8 cellular contexts compared by ENCODE assay signal in genomic region chr6:158999669-159000403, GRCh38. TPM values are rescaled to one million over a fixed set of nuclear protein-coding genes. Genes with fewer than 3 reads are reported as not detected.
DNase-seq lines count a peak whose midpoint lies in the region; ATAC-seq, FAIRE-seq and TF ChIP-seq lines count a peak whose summit lies in the region.

TSS of gene RSPH3 (minus strand) at chr6:159000202. CDS start at chr6:158999550, 652 bp downstream.

- H3K9me3 Mint-ChIP-seq in type B pancreatic cell = no peaks in the 10 kb centered on the region

- peaks cover 0 to 10% of the 10 kb centered on the region in 2 donors for H3K4me1 ChIP-seq in adrenal gland (replicated peaks in 1 of 2)
- peaks cover 4 to 42% (median 9%) of the 10 kb centered on the region in 9 donors for H3K4me1 ChIP-seq in heart right ventricle

- H3K36me3 ChIP-seq in adrenal gland (replicated peaks in 1 of 2) (no peaks in the 10 kb centered on the region), heart right ventricle (no peaks in the 10 kb centered on the region)

- DNase-seq in GM12891 (ENCODE audit: insufficient read length, low spot score) = peak; percentile 93
- peak; percentile 95 for DNase-seq in NCI-H1417 treated with DMSO at 0.1 percent for 48 hours (lab: John Stamatoyannopoulos, UW)
- DNase-seq in SW 1271 (lab: John Stamatoyannopoulos, UW) = peak; percentile 91 to 94
- DNase-seq in adrenal gland = peak; percentile 96 to 99 (median 98)
- peak; percentile 90 to 92 for DNase-seq in heart right ventricle
- DNase-seq in pons (ENCODE audit: low spot score) = peak; percentile 81
- peak; percentile 96 for DNase-seq in type B pancreatic cell (ENCODE audit: extremely low spot score, unreplicated experiment)

- intact Hi-C loops in adrenal gland (cut with DNase I) (loop anchor here in 1 of 2 donors (10.0 kb wide), 1 partner anchor 135 kb away; no protein-coding TSS in a partner anchor), heart right ventricle (cut with DNase I) (loop anchor here in 6 of 10 donors (10.0 kb wide), 2 partner anchors 105 to 135 kb away; no protein-coding TSS in a partner anchor)

- H3K27ac ChIP-seq in adrenal gland (peak within 1 kb of the TSS; percentile 56 to 92 (median 88)), heart right ventricle (peak within 1 kb of the TSS; percentile 19 to 90 (median 82))

- H3K27me3 ChIP-seq in adrenal gland (no peaks in the 10 kb centered on the region), heart right ventricle (no peaks in the 10 kb centered on the region)

- H3K9me3 ChIP-seq in adrenal gland (replicated peaks in 1 of 3) (no peaks in the 10 kb centered on the region), heart right ventricle (no peaks in the 10 kb centered on the region)

- H3K27ac Mint-ChIP-seq in type B pancreatic cell = peak within 1 kb of the TSS; percentile 99

- H3K4me3 ChIP-seq in adrenal gland (peak within 1 kb of the TSS; percentile 0 to 69 (median 48)), heart right ventricle (peak within 1 kb of the TSS; percentile 51 to 90 (median 74))

- TF ChIP-seq POLR2A in GM12891 (IDR thresholded peaks at IDR 0.05; ENCODE audit: low read depth, low read length) = peak; percentile 79
- peak; percentile 55 to 88 for TF ChIP-seq POLR2A in adrenal gland (IDR thresholded peaks at IDR 0.05)

- peak in 2 of 6 experiments; percentile 21 to 42 for TF ChIP-seq CTCF in adrenal gland (IDR thresholded peaks at IDR 0.05)
- peak in 3 of 9 donors; percentile 38 to 47 (median 41) for TF ChIP-seq CTCF in heart right ventricle (IDR thresholded peaks at IDR 0.05)
- peak; percentile 17 for TF ChIP-seq CTCF in type B pancreatic cell (conservative IDR thresholded peaks at IDR 0.05)

- H3K4me1 Mint-ChIP-seq in type B pancreatic cell (ENCODE audit: unreplicated experiment) = peaks cover 17% of the 10 kb centered on the region

- WGBS in adrenal gland, 4 donors = 0 to 1% (median 0%) methylated on average over 12 to 49 of the region's 49 CpGs
- WGBS in heart right ventricle, 2 donors = 0 to 1% methylated on average over 49 of the region's 49 CpGs

- H3K27me3 Mint-ChIP-seq in type B pancreatic cell = no peaks in the 10 kb centered on the region

- FAIRE-seq in GM12891 (lab: Jason Lieb, UNC) = peak; percentile 94

- H3K36me3 Mint-ChIP-seq in type B pancreatic cell = peaks cover 17% of the 10 kb centered on the region

- ATAC-seq in HG02798 (IDR thresholded peaks at IDR 0.05; ENCODE audit: poor library complexity, unreplicated experiment) (peak; percentile 95), heart right ventricle (peak; percentile 94 to 98 (median 97))

- peak within 1 kb of the TSS; percentile 99 for H3K4me3 Mint-ChIP-seq in type B pancreatic cell

TF ChIP-seq in GM12891, 5 proteins besides CTCF, POLR2A, EP300 and RAD21:
- TF ChIP-seq TAF1 (IDR thresholded peaks at IDR 0.05; ENCODE audit: low read depth, low read length) (peak; percentile 58), POU2F2 (IDR thresholded peaks at IDR 0.05; ENCODE audit: low read depth, low read length) (no peak), SPI1 (IDR thresholded peaks at IDR 0.05; ENCODE audit: low read depth, low read length) (peak; percentile 42; the same call in 1 of the 2 replicates), PAX5 (IDR thresholded peaks at IDR 0.05; ENCODE audit: insufficient read depth, low read length, severe bottlenecking) (peak; percentile 67), POLR2AphosphoS5 (IDR thresholded peaks at IDR 0.05; ENCODE audit: low read depth, low read length) (peak; percentile 77)

RNA-seq across cellular contexts. Expression of gene RSPH3, which starts in this region (rescaled TPM):
- polyA plus RNA-seq in GM12891 (2012; ENCODE audit: low read depth, missing spikeins) = 1.6 TPM
- total RNA-seq in adrenal gland = 10 to 100 TPM; 10.1 to 20.5 (median 14.0) TPM
- 10 to 100 TPM in 1 of 3 donors, 1 to 10 TPM in 2; 3.4 to 13.6 (median 5.1) TPM for polyA plus RNA-seq in adrenal gland
- total RNA-seq in heart right ventricle = 10 to 100 TPM in 7 of 10 donors, 1 to 10 TPM in 3; 7.2 to 11.7 (median 10.3) TPM
- polyA plus RNA-seq in heart right ventricle = 1 to 10 TPM; 2.3 to 2.8 TPM
- 9.7 and 11.8 TPM in 2 replicates for total RNA-seq in type B pancreatic cell (ENCODE audit: low replicate concordance)

Comparison
In these comparisons a context has a peak if more than half of its experiments do, and no peak if none do; other contexts are left out.
1. Peak in every context shown above with its lines: DNase-seq, ATAC-seq, H3K4me3 ChIP-seq and H3K27ac ChIP-seq.